In the genomic region with DNA sequence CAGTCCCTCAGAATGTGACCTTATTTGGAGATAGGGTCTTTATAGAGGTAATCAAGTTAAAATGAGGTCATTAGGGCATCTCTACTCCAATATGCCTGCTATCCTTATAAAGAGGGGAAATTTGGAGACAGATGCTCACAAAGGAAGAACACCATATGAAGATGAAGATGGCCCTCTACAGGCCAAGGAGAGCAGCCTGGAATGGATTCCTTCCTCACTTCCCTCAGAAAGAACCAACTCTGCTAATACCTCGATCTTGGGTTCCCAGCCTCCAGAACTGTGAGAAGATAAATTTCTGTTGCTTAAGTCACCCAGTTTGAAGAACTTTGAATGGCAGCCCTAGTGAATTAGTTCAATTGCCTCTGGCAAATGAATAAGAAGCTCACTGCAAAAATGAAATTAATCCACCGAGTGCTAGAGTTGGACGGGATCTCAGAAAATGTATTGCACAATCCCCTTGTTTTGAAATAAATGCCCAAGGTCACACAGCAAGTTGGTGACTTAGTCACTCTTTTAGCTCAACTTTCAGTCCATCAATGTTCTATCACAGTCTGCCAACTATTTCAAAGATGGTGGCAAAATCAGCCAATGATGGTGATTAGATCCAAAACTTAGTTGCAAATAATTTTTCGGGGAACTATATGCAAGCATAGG, we compare ENCODE assay signal across 14 cellular contexts. TPM values are rescaled to one million over a fixed set of nuclear protein-coding genes. Genes with fewer than 3 reads are reported as not detected.
DNase-seq lines count a peak whose midpoint lies in the region; ATAC-seq and TF ChIP-seq lines count a peak whose summit lies in the region.
"Not testable (repeated sequence)": the region's sequence is repeated elsewhere in the genome, so short reads cannot be mapped to it uniquely, and the experiment has no call there.
"Had no signal": no experiment of that assay in that cellular context is flagged by ENCODE, and none has a peak within 500 bp of the region (broad histone marks: within the 10 kb centered on the region; RNA-seq: fewer than 3 reads in every experiment).

No MANE protein-coding gene starts in this region.

- WGBS in mammary epithelial cell (ENCODE audit: low coverage, missing lambda C conversion rate), result 0% methylated on average over 1 of the region's 4 CpGs

- H2AFZ ChIP-seq in mammary epithelial cell (ENCODE audit: low read depth, low read length), result not testable (repeated sequence)

- CTCF ChIA-PET in mammary epithelial cell (lab: Charles Lee; ENCODE audit: low non-redundant PET), result not testable (repeated sequence)

- peak overlapping the region; percentile 51 for H3K4me2 ChIP-seq in mammary epithelial cell (ENCODE audit: insufficient read depth, low read depth, low read length)

- H3K36me3 ChIP-seq in MG63; RWPE2 (ENCODE audit: low read depth); mammary epithelial cell (ENCODE audit: insufficient read depth, low read length): not testable (repeated sequence)

- TSS peak; percentile 92 for BruUV-seq in mammary epithelial cell (replicated peaks; lab: Mats Ljungman, UMichigan)

- not testable (repeated sequence) for H3K27me3 ChIP-seq in MG63; RWPE2 (ENCODE audit: insufficient read depth, poor library complexity, severe bottlenecking); mammary epithelial cell (ENCODE audit: insufficient read depth, low read length)

- peak; percentile 1 for DNase-seq in AG08395 (ENCODE audit: low spot score)
- peak; percentile 29 for DNase-seq in GM04504 (ENCODE audit: low read depth)
- peak; percentile 23 for DNase-seq in MG63
- DNase-seq in RWPE2 (ENCODE audit: low spot score); retinal pigment epithelial cell (ENCODE audit: low read depth): not testable (repeated sequence)
- peak; percentile 55 for DNase-seq in mammary epithelial cell
- peak; percentile 30 for DNase-seq in fibroblast of pulmonary artery (ENCODE audit: low read depth)
- peak; percentile 22 for DNase-seq in islet precursor cell

- not testable (repeated sequence) for H3K4me3 ChIP-seq in MG63; RWPE2 (ENCODE audit: severe bottlenecking); mammary epithelial cell (replicated peaks in 1 of 3; ENCODE audit: insufficient read depth in 1 of 3, low read depth in 2 of 3, low read length in 3 of 3); fibroblast of pulmonary artery (replicated peaks; ENCODE audit: low read depth, low read length); retinal pigment epithelial cell (ENCODE audit: low read length)

- intact Hi-C loops in mammary epithelial cell (cut with micrococcal nuclease), result not testable (repeated sequence)

- dilution Hi-C loops in mammary epithelial cell (cut with HindIII; ENCODE audit: low sequenced_read_pairs), result not testable (repeated sequence)

- H3K9ac ChIP-seq in mammary epithelial cell (ENCODE audit: insufficient read depth, low read length), result not testable (repeated sequence)

- H3K79me2 ChIP-seq in mammary epithelial cell (ENCODE audit: insufficient read depth, low read length), result not testable (repeated sequence)

- H3K27ac ChIP-seq in RWPE2 (ENCODE audit: poor library complexity, severe bottlenecking), result peak overlapping the region; percentile 46
- not testable (repeated sequence) for H3K27ac ChIP-seq in mammary epithelial cell (ENCODE audit: insufficient read depth, low read depth, low read length)

- not testable (repeated sequence) for H3K9me3 ChIP-seq in MG63; RWPE2 (ENCODE audit: severe bottlenecking); mammary epithelial cell (replicated peaks; ENCODE audit: insufficient read depth, low read length)

- H4K20me1 ChIP-seq in mammary epithelial cell (ENCODE audit: insufficient read depth, low read length), result not testable (repeated sequence)

- not testable (repeated sequence) for H3K4me1 ChIP-seq in RWPE2 (ENCODE audit: insufficient read depth, poor library complexity, severe bottlenecking); mammary epithelial cell (ENCODE audit: insufficient read depth, low read length)

- not testable (repeated sequence) for TF ChIP-seq CTCF in RWPE2 (IDR thresholded peaks at IDR 0.05; ENCODE audit: poor library complexity, severe bottlenecking)
- peak in 1 of 2 donors; percentile 36 for TF ChIP-seq CTCF in mammary epithelial cell (conservative IDR thresholded peaks at IDR 0.05 in 1 of 2, IDR thresholded peaks at IDR 0.05 in 1 of 2; ENCODE audit: extremely low read depth in 1 of 2, insufficient read depth in 1 of 2, low read depth in 1 of 2, low read length in 2 of 2)
- peak; percentile 13 for TF ChIP-seq CTCF in fibroblast of pulmonary artery (IDR thresholded peaks at IDR 0.05; ENCODE audit: low read length, missing control alignments)
- TF ChIP-seq CTCF in retinal pigment epithelial cell (conservative IDR thresholded peaks at IDR 0.05; ENCODE audit: low read depth, low read length), result peak; percentile 16

- in situ Hi-C loops in mammary epithelial cell (cut with MboI; ENCODE audit: low sequenced_read_pairs in 2 of 2), result not testable (repeated sequence)

- ATAC-seq in RWPE2 (ENCODE audit: low read depth), result peak; percentile 8

RNA-seq across cellular contexts. Expression of gene FAM72A, which starts 27.1 kb away (rescaled TPM):
- 1.3 and 5.6 TPM in 2 replicates for total RNA-seq in MG63 (2014; rRNA removed; shearing (Covaris generic); ENCODE audit: low replicate concordance)
- 1 to 10 TPM; 1.5 to 7.4 TPM for total RNA-seq in mammary epithelial cell
- 5.2 TPM for polyA plus RNA-seq in mammary epithelial cell
- polyA minus RNA-seq in mammary epithelial cell, result 3.2 TPM

RNA-seq across cellular contexts. Expression of gene SRGAP2, which starts 27.8 kb away (rescaled TPM):
- 12.4 and 25.1 TPM in 2 replicates for total RNA-seq in MG63 (2014; rRNA removed; shearing (Covaris generic); ENCODE audit: low replicate concordance)
- total RNA-seq in mammary epithelial cell, result 10 to 100 TPM; 47.0 to 59.7 TPM
- polyA plus RNA-seq in mammary epithelial cell, result 7.1 TPM
- polyA minus RNA-seq in mammary epithelial cell, result 65.7 TPM

RNA-seq across cellular contexts. Expression of gene AVPR1B, which starts 58.4 kb away (rescaled TPM):
- total RNA-seq in MG63 (2014; rRNA removed; shearing (Covaris generic); ENCODE audit: low replicate concordance), result not detected in 2 replicates
- not detected for total RNA-seq in mammary epithelial cell
- not detected for polyA plus RNA-seq in mammary epithelial cell
- polyA minus RNA-seq in mammary epithelial cell, result not detected
- total RNA-seq: heart right ventricle; liver; natural killer cell; right atrium auricular region; T-helper 2 cell treated with Interferon-gamma antibody and Interleukin-4, amounts not matched to agents 100 ng/mL and 5 ng/mL, for 36 hours; temporal lobe had no signal
- polyA plus RNA-seq: heart right ventricle, liver had no signal
